In genomic region chr14:31968107-31968810, GRCh38 we compare ENCODE assay signal across 14 cellular contexts.
DNase-seq lines count a peak whose midpoint lies in the region; ATAC-seq and TF ChIP-seq lines count a peak whose summit lies in the region.
"Had no signal": no experiment of that assay in that cellular context is flagged by ENCODE, and none has a peak within 500 bp of the region (broad histone marks: within the 10 kb centered on the region; RNA-seq: fewer than 3 reads in every experiment).

No MANE protein-coding gene starts in this region.

- WGBS in spleen, 5 donors, result 51 to 76% (median 69%) methylated on average over 4 of the region's 4 CpGs
- WGBS in adrenal gland, 4 donors, result 61 to 66% (median 65%) methylated on average over 4 of the region's 4 CpGs

- intact Hi-C loops in breast epithelium (cut with DNase I; ENCODE audit: low total_unique reads) (no loop called here), MCF 10A (cut with micrococcal nuclease) (no loop called here), spleen (cut with DNase I; ENCODE audit: low total_unique reads) (no loop called here), adrenal gland (cut with DNase I) (no loop called here)

- peak overlapping the region; percentile 83 to 97 for H3K27ac ChIP-seq in breast epithelium
- peak overlapping the region in 7 of 8 donors; percentile 39 to 87 (median 77) for H3K27ac ChIP-seq in spleen
- H3K27ac ChIP-seq in coronary artery, result no peak overlapping the region
- H3K27ac ChIP-seq in adrenal gland, result peak overlapping the region in 2 of 5 donors; percentile 48 to 56
- H3K27ac ChIP-seq: neutrophil, upper lobe of right lung had no signal

- no peak overlapping the region for H3K4me3 ChIP-seq in breast epithelium
- H3K4me3 ChIP-seq in spleen, result no peak overlapping the region
- H3K4me3 ChIP-seq in coronary artery, result no peak overlapping the region
- H3K4me3 ChIP-seq in adrenal gland, result no peak overlapping the region
- H3K4me3 ChIP-seq: upper lobe of right lung had no signal

- peaks cover 27 to 29% of the 10 kb centered on the region in 2 donors for H3K4me1 ChIP-seq in breast epithelium
- peaks cover 8 to 53% (median 38%) of the 10 kb centered on the region in 6 donors for H3K4me1 ChIP-seq in spleen
- H3K4me1 ChIP-seq in adrenal gland (replicated peaks in 1 of 2), result peaks cover 28 to 54% of the 10 kb centered on the region in 2 donors

- H3K9me3 Mint-ChIP-seq in MCF 10A (ENCODE audit: unreplicated experiment), result no peaks in the 10 kb centered on the region
- no peaks in the 10 kb centered on the region for H3K9me3 Mint-ChIP-seq in stimulated activated effector memory CD8-positive, alpha-beta T cell treated with anti-CD3 and anti-CD28 coated beads, Interleukin-12 subunit alpha, Interleukin-12 subunit beta, amount 100 ng/mL, for 72 hours

- POLR2A ChIA-PET in MCF 10A (lab: Yijun Ruan, JAX), result interaction anchor here (0.6 to 2.1 kb wide), 6 partner anchors 9 to 363 kb away, joined by 3 to 4 read pairs (median 4); no protein-coding TSS in a partner anchor

- no peak overlapping the region for H3K27ac Mint-ChIP-seq in MCF 10A (ENCODE audit: low read depth, unreplicated experiment)
- no peak overlapping the region for H3K27ac Mint-ChIP-seq in stimulated activated effector memory CD8-positive, alpha-beta T cell treated with anti-CD3 and anti-CD28 coated beads, Interleukin-12 subunit alpha, Interleukin-12 subunit beta, amount 100 ng/mL, for 72 hours
- H3K27ac Mint-ChIP-seq: WTC11 had no signal

- CTCF ChIA-PET in MCF 10A (lab: Yijun Ruan, JAX), result interaction anchor here (0.6 to 1.6 kb wide), 3 partner anchors 13 to 33 kb away, joined by 3 to 4 read pairs (median 3); no protein-coding TSS in a partner anchor

- TF ChIP-seq CTCF in breast epithelium (IDR thresholded peaks at IDR 0.05), result no peak
- no peak for TF ChIP-seq CTCF in MCF 10A (IDR thresholded peaks at IDR 0.05; ENCODE audit: unreplicated experiment)
- TF ChIP-seq CTCF in spleen (IDR thresholded peaks at IDR 0.05 in 8 of 11, conservative IDR thresholded peaks at IDR 0.05 in 3 of 11), result no peak
- no peak for TF ChIP-seq CTCF in coronary artery (IDR thresholded peaks at IDR 0.05)
- no peak for TF ChIP-seq CTCF in adrenal gland (IDR thresholded peaks at IDR 0.05)

- H3K9me3 ChIP-seq in breast epithelium, result no peaks in the 10 kb centered on the region
- peaks cover 0 to 15% (median 11%) of the 10 kb centered on the region in 8 donors for H3K9me3 ChIP-seq in spleen
- H3K9me3 ChIP-seq in adrenal gland (replicated peaks in 1 of 3), result peaks cover 0 to 7% (median 0%) of the 10 kb centered on the region in 3 donors
- H3K9me3 ChIP-seq: neutrophil, upper lobe of right lung had no signal

- DNase-seq in breast epithelium (ENCODE audit: low spot score in 2 of 2) (peak in 1 of 2 donors; percentile 63), MCF 10A (ENCODE audit: unreplicated experiment) (no peak), HT-29 (ENCODE audit: low spot score) (peak; percentile 17), cerebellum (ENCODE audit: low spot score) (peak; percentile 14), spleen (no peak), coronary artery (ENCODE audit: low spot score) (no peak), adrenal gland (no peak)
- no peak for DNase-seq in stimulated activated effector memory CD8-positive, alpha-beta T cell treated with anti-CD3 and anti-CD28 coated beads, Interleukin-12 subunit alpha, Interleukin-12 subunit beta, amount 100 ng/mL, for 72 hours (ENCODE audit: low spot score in 2 of 2)
- DNase-seq: activated gamma-delta T cell; effector memory CD4-positive, alpha-beta T cell; NCI-H1092 treated with DMSO at 0.1 percent for 48 hours; upper lobe of right lung had no signal

- H3K4me3 Mint-ChIP-seq in MCF 10A (ENCODE audit: unreplicated experiment), result no peak overlapping the region
- no peak overlapping the region for H3K4me3 Mint-ChIP-seq in stimulated activated effector memory CD8-positive, alpha-beta T cell treated with anti-CD3 and anti-CD28 coated beads, Interleukin-12 subunit alpha, Interleukin-12 subunit beta, amount 100 ng/mL, for 72 hours
- H3K4me3 Mint-ChIP-seq: WTC11 had no signal

- H3K4me1 Mint-ChIP-seq in MCF 10A (ENCODE audit: insufficient read depth, unreplicated experiment), result peaks cover 5% of the 10 kb centered on the region
- H3K4me1 Mint-ChIP-seq in stimulated activated effector memory CD8-positive, alpha-beta T cell treated with anti-CD3 and anti-CD28 coated beads, Interleukin-12 subunit alpha, Interleukin-12 subunit beta, amount 100 ng/mL, for 72 hours, result no peaks in the 10 kb centered on the region
- H3K4me1 Mint-ChIP-seq: WTC11 had no signal

- no peak for TF ChIP-seq POLR2A in breast epithelium (IDR thresholded peaks at IDR 0.05)
- no peak for TF ChIP-seq POLR2A in spleen (IDR thresholded peaks at IDR 0.05)
- no peak for TF ChIP-seq POLR2A in adrenal gland (IDR thresholded peaks at IDR 0.05)

- H3K27me3 Mint-ChIP-seq in MCF 10A (ENCODE audit: insufficient read depth, unreplicated experiment), result no peaks in the 10 kb centered on the region

- H3K27me3 ChIP-seq in breast epithelium (no peaks in the 10 kb centered on the region), spleen (replicated peaks in 1 of 7) (no peaks in the 10 kb centered on the region), adrenal gland (no peaks in the 10 kb centered on the region)
- H3K27me3 ChIP-seq: neutrophil, upper lobe of right lung had no signal

- H3K36me3 Mint-ChIP-seq in MCF 10A (ENCODE audit: insufficient read depth, unreplicated experiment), result no peaks in the 10 kb centered on the region
- H3K36me3 Mint-ChIP-seq in stimulated activated effector memory CD8-positive, alpha-beta T cell treated with anti-CD3 and anti-CD28 coated beads, Interleukin-12 subunit alpha, Interleukin-12 subunit beta, amount 100 ng/mL, for 72 hours, result no peaks in the 10 kb centered on the region

- H3K36me3 ChIP-seq in breast epithelium, result no peaks in the 10 kb centered on the region
- no peaks in the 10 kb centered on the region for H3K36me3 ChIP-seq in spleen
- no peaks in the 10 kb centered on the region for H3K36me3 ChIP-seq in adrenal gland (replicated peaks in 1 of 2)
- H3K36me3 ChIP-seq: neutrophil, upper lobe of right lung had no signal

- ATAC-seq in stimulated activated effector memory CD8-positive, alpha-beta T cell treated with anti-CD3 and anti-CD28 coated beads, Interleukin-12 subunit alpha, Interleukin-12 subunit beta, amount 100 ng/mL, for 72 hours, result no peak
- ATAC-seq: upper lobe of right lung, WTC11 had no signal

- BruUV-seq in MCF 10A (replicated peaks; lab: Mats Ljungman, UMichigan), result no TSS peak

Comparison
In these comparisons a context has a peak if more than half of its experiments do, and no peak if none do; other contexts are left out.
1. DNase-seq: peak in HT-29 (single experiment) and cerebellum (single experiment); none in MCF 10A (single experiment), spleen (single experiment), stimulated activated effector memory CD8-positive, alpha-beta T cell treated with anti-CD3 and anti-CD28 coated beads, Interleukin-12 subunit alpha, Interleukin-12 subunit beta, amount 100 ng/mL, for 72 hours (0 of 2), coronary artery (single experiment) and adrenal gland (0 of 7).
2. H3K27ac ChIP-seq: peak in breast epithelium (2 of 2) and spleen (7 of 8); none in coronary artery (0 of 2).